8 cellular contexts compared by ENCODE assay signal in genomic region chr14:21476925-21477681, GRCh38. TPM values are rescaled to one million over a fixed set of nuclear protein-coding genes. Genes with fewer than 3 reads are reported as not detected.
A peak's percentile ranks its signal among the peaks of the same experiment; 100 is the strongest.
DNase-seq lines count a peak whose midpoint lies in the region; ATAC-seq and TF ChIP-seq lines count a peak whose summit lies in the region.

Gene RAB2B (minus strand): TSS chr14:21476959. CDS start chr14:21476872, 87 bp downstream.
Gene TOX4 (plus strand): TSS chr14:21477195. CDS start chr14:21477279, 84 bp downstream.

- TF ChIP-seq CTCF in AG09309 (IDR thresholded peaks at IDR 0.05; ENCODE audit: control insufficient read depth, insufficient read depth, low read depth, low read length, missing control alignments) = peak; percentile 100
- TF ChIP-seq CTCF in activated B cell treated with CpG ODN at 0.5 μM for 24 hours (IDR thresholded peaks at IDR 0.05) = no peak

- intact Hi-C loops in activated B cell treated with CpG ODN at 0.5 μM for 24 hours (cut with micrococcal nuclease) = loop anchor here (1.0 to 2.0 kb wide), 7 partner anchors 21 to 1064 kb away; partner anchors contain the start of genes CHD8, HNRNPC, METTL3 and SUPT16H

- peak within 1 kb of the TSS; percentile 100 for H3K4me3 ChIP-seq in AG09309 (ENCODE audit: control insufficient read depth, low read depth, low read length)

- no peaks in the 10 kb centered on the region for H3K27me3 Mint-ChIP-seq in activated B cell treated with CpG ODN at 0.5 μM for 24 hours

- POLR2A ChIA-PET in activated B cell treated with CpG ODN at 0.5 μM for 24 hours (lab: Charles Lee) = interaction anchor here (0.6 to 5.3 kb wide), 10 partner anchors 14 to 1618 kb away, joined by 3 to 35 read pairs (median 6); partner anchors contain the start of genes C14orf119, CHD8, METTL3 and SUPT16H

- CTCF ChIA-PET in activated B cell treated with CpG ODN at 0.5 μM for 24 hours (lab: Charles Lee) = interaction anchor here (0.6 to 1.3 kb wide), 5 partner anchors 12 to 982 kb away, joined by 3 to 4 read pairs (median 3); partner anchors contain the start of genes CHD8 and METTL3

- no peaks in the 10 kb centered on the region for H3K9me3 Mint-ChIP-seq in activated B cell treated with CpG ODN at 0.5 μM for 24 hours

- H3K27ac Mint-ChIP-seq in activated B cell treated with CpG ODN at 0.5 μM for 24 hours = peak within 1 kb of the TSS; percentile 95

- peaks cover 37% of the 10 kb centered on the region for H3K4me1 Mint-ChIP-seq in activated B cell treated with CpG ODN at 0.5 μM for 24 hours

- H3K4me3 Mint-ChIP-seq in activated B cell treated with CpG ODN at 0.5 μM for 24 hours = peak within 1 kb of the TSS; percentile 99

- ATAC-seq in GM18907 (IDR thresholded peaks at IDR 0.05; ENCODE audit: unreplicated experiment) (peak; percentile 99), HG03175 (IDR thresholded peaks at IDR 0.05; ENCODE audit: unreplicated experiment) (peak; percentile 99), activated B cell treated with CpG ODN at 0.5 μM for 24 hours (ENCODE audit: low read depth) (peak; percentile 96)

- H3K36me3 Mint-ChIP-seq in activated B cell treated with CpG ODN at 0.5 μM for 24 hours (ENCODE audit: low read depth) = peaks cover 55% of the 10 kb centered on the region

- DNase-seq in AG09309 (ENCODE audit: low read depth) (peak; percentile 95), NCI-H226 (peak; percentile 94), activated B cell treated with CpG ODN at 0.5 μM for 24 hours (peak; percentile 84), cerebellar cortex (ENCODE audit: low spot score) (peak; percentile 100), islet precursor cell (peak; percentile 99)
- peak; percentile 79 to 92 for DNase-seq in stimulated activated CD4-positive, alpha-beta T cell treated with anti-CD3 and anti-CD28 coated beads, Interleukin-15, amount 100 ng/mL, for 1 hour (ENCODE audit: low read depth in 1 of 2, low spot score in 1 of 2)

RNA-seq across cellular contexts. Expression of gene RAB2B, which starts in this region (rescaled TPM):
- total RNA-seq in activated B cell treated with CpG ODN at 0.5 μM for 24 hours = 25.0 and 27.5 TPM in 2 replicates

RNA-seq across cellular contexts. Expression of gene TOX4, which starts in this region (rescaled TPM):
- 77.2 and 81.4 TPM in 2 replicates for total RNA-seq in activated B cell treated with CpG ODN at 0.5 μM for 24 hours

Comparison
In these comparisons a context has a peak if more than half of its experiments do, and no peak if none do; other contexts are left out.
1. Peak in every context shown above with its lines: DNase-seq, ATAC-seq and H3K4me3 ChIP-seq.